29 cellular contexts compared by ENCODE assay signal in the genomic region with DNA sequence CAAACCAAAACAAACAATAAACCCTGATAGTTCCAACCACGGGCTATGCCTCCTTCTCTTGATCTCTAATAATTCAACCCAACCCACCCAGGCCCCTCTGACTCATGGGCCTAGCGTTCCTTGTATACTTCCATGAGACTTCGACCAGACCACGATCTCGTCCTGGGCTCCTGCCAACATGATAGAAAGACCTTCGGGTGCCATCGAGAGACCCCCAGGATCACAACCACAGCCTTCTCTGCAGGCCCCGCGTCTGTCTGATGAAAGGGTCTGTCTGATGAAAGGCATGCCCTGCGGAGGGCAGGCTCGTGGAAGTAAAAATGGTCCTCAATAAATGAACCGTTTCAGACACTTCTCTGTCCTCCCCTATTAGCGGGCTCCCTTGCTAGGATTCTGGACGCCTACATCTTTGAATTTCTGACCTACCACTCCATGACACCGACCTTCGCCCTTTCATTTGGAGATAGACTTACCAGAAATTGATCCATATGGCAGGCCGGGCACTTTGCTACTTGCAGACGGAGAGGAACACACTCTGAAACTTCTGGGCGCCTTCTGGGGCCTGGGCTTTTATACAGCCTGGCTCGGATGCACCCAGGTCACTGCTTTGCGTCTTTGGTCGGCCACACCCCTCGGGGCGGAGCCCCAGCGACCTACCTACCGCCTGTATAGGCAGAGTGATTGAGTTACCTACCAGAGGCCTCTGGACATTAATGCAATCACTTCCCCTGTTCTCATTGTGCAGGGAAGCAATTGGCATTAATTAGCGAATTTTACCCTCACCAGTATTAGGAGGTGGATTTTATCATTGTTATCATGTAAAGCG. TPM values are rescaled to one million over a fixed set of nuclear protein-coding genes. Genes with fewer than 3 reads are reported as not detected.
"Had no signal": no experiment of that assay in that cellular context is flagged by ENCODE, and none has a peak within 500 bp of the region (broad histone marks: within the 10 kb centered on the region; RNA-seq: fewer than 3 reads in every experiment).

No MANE protein-coding gene starts in this region.

- DNase-seq: dorsolateral prefrontal cortex; effector CD4-positive, alpha-beta T cell; foreskin fibroblast; heart right ventricle; hippocampal formation; kidney; right cardiac atrium; sigmoid colon; stimulated activated CD4-positive, alpha-beta T cell treated with anti-CD3 and anti-CD28 coated beads, Interleukin-2, amount 100 ng/mL, for 24 hours; stimulated activated CD4-positive, alpha-beta T cell treated with anti-CD3 and anti-CD28 coated beads, Interleukin-4, amount 100 ng/mL, for 24 hours; stimulated activated naive CD8-positive, alpha-beta T cell treated with anti-CD3 and anti-CD28 coated beads, Interleukin-15, Interleukin-2, amounts not matched to agents 100 U/mL and 50 U/mL, for 24 hours; substantia nigra; testis; tibial artery had no signal

- ATAC-seq: gastroesophageal sphincter; heart right ventricle; left lobe of liver; right cardiac atrium; stimulated activated effector memory CD8-positive, alpha-beta T cell treated with anti-CD3 and anti-CD28 coated beads, Interleukin-12 subunit alpha, Interleukin-12 subunit beta, amount 100 ng/mL, for 72 hours; stimulated activated naive CD8-positive, alpha-beta T cell treated with anti-CD3 and anti-CD28 coated beads, Interleukin-15, Interleukin-2, amounts not matched to agents 100 U/mL and 50 U/mL, for 24 hours had no signal

- H3K27ac Mint-ChIP-seq: memory B cell; nephron; neural progenitor cell; stimulated activated effector memory CD8-positive, alpha-beta T cell treated with anti-CD3 and anti-CD28 coated beads, Interleukin-12 subunit alpha, Interleukin-12 subunit beta, amount 100 ng/mL, for 72 hours; type B pancreatic cell had no signal

- H3K4me1 ChIP-seq: gastroesophageal sphincter, heart right ventricle, neural progenitor cell, prostate gland, sigmoid colon, testis, tibial artery had no signal

- H3K4me3 Mint-ChIP-seq: memory B cell; nephron; neural progenitor cell; stimulated activated effector memory CD8-positive, alpha-beta T cell treated with anti-CD3 and anti-CD28 coated beads, Interleukin-12 subunit alpha, Interleukin-12 subunit beta, amount 100 ng/mL, for 72 hours; type B pancreatic cell had no signal

- H3K27ac ChIP-seq: dorsolateral prefrontal cortex, gastroesophageal sphincter, heart right ventricle, neural progenitor cell, prostate gland, sigmoid colon, testis, tibial artery had no signal

- H3K27me3 ChIP-seq: neural progenitor cell, sigmoid colon, testis had no signal

- H3K36me3 Mint-ChIP-seq: neural progenitor cell; stimulated activated effector memory CD8-positive, alpha-beta T cell treated with anti-CD3 and anti-CD28 coated beads, Interleukin-12 subunit alpha, Interleukin-12 subunit beta, amount 100 ng/mL, for 72 hours; type B pancreatic cell had no signal

- H3K36me3 ChIP-seq: gastroesophageal sphincter, heart right ventricle, neural progenitor cell, prostate gland, sigmoid colon, tibial artery had no signal

- H3K9me3 ChIP-seq: prostate gland, testis had no signal

- H3K4me1 Mint-ChIP-seq: memory B cell; nephron; neural progenitor cell; stimulated activated effector memory CD8-positive, alpha-beta T cell treated with anti-CD3 and anti-CD28 coated beads, Interleukin-12 subunit alpha, Interleukin-12 subunit beta, amount 100 ng/mL, for 72 hours had no signal

- H3K4me3 ChIP-seq: dorsolateral prefrontal cortex, gastroesophageal sphincter, heart right ventricle, lung, neural progenitor cell, prostate gland, sigmoid colon, testis, tibial artery had no signal

RNA-seq across cellular contexts. Expression of gene KLF18, which starts 5.3 kb away (rescaled TPM):
- total RNA-seq: cerebellum, dorsolateral prefrontal cortex, gastroesophageal sphincter, heart right ventricle, kidney, left lobe of liver, liver, lung, mononuclear cell, osteoblast, right cardiac atrium, sigmoid colon, skeletal muscle tissue, urinary bladder had no signal

RNA-seq across cellular contexts. Expression of gene KLF17, which starts 28.1 kb away (rescaled TPM):
- total RNA-seq: cerebellum, kidney, left lobe of liver, liver, mononuclear cell, right cardiac atrium had no signal
